In the genomic region with DNA sequence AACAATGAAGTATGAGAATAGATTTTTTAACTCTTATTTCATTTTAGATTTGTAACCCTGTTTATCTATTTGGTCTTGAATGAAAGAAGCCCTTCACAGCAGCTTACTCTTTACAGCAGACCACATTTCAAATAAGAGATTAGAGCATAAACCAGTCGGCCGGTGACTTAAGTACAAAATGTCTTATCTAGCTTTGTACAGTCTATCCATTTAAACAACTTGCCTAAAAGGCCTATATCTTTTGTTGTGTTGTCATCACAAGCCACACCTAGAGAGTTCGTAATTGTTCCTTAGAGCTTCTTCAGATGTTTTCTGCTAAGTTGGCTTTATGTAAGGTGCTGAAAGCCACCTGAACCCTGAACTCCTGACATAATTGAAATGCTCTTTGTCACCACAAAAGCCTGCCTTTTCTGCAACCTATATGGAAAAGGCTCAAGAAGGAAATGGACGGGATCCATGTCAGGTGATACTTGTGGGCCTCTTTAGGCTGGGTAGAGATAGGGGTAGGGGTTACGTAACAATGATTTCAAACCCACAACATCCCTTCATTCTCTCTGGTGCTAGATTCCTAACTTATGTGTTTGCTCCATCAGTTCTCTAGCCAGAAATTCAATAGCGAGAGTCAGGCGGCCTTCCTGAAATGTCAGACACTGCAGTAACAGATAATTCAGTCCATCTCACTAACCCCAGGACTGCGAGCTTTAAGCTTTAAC, we compare ENCODE assay signal across 16 cellular contexts.
DNase-seq lines count a peak whose midpoint lies in the region; ATAC-seq and TF ChIP-seq lines count a peak whose summit lies in the region.
"Had no signal": no experiment of that assay in that cellular context is flagged by ENCODE, and none has a peak within 500 bp of the region (broad histone marks: within the 10 kb centered on the region; RNA-seq: fewer than 3 reads in every experiment).

No MANE protein-coding gene starts in this region.

- H3K27me3 Mint-ChIP-seq in glutamatergic neuron (ENCODE audit: unreplicated experiment), result peaks cover 1% of the 10 kb centered on the region
- H3K27me3 Mint-ChIP-seq: activated CD8-positive, alpha-beta T cell treated with anti-CD3 and anti-CD28 coated beads for 36 hours; CD4-positive, CD25-positive, alpha-beta regulatory T cell had no signal

- no peak for TF ChIP-seq POLR2A in sigmoid colon (IDR thresholded peaks at IDR 0.05)

- no peaks in the 10 kb centered on the region for H3K27me3 ChIP-seq in adipocyte (replicated peaks; ENCODE audit: control insufficient read depth, insufficient read depth, low read length)
- no peaks in the 10 kb centered on the region for H3K27me3 ChIP-seq in right atrium auricular region
- H3K27me3 ChIP-seq in sigmoid colon, result no peaks in the 10 kb centered on the region
- H3K27me3 ChIP-seq: ascending aorta had no signal

- 65 to 81% methylated on average over 8 of the region's 8 CpGs for WGBS in sigmoid colon, 2 donors

- no peak for TF ChIP-seq CTCF in right atrium auricular region (IDR thresholded peaks at IDR 0.05)
- TF ChIP-seq CTCF in sigmoid colon (IDR thresholded peaks at IDR 0.05), result no peak
- no peak for TF ChIP-seq CTCF in glutamatergic neuron (IDR thresholded peaks at IDR 0.05; ENCODE audit: partially characterized antibody, unreplicated experiment)

- H3K9ac ChIP-seq in adipocyte (ENCODE audit: low read length), result peak overlapping the region; percentile 25

- no peak overlapping the region for H3K27ac Mint-ChIP-seq in glutamatergic neuron (ENCODE audit: unreplicated experiment)

- no peaks in the 10 kb centered on the region for H3K36me3 Mint-ChIP-seq in glutamatergic neuron (ENCODE audit: unreplicated experiment)
- H3K36me3 Mint-ChIP-seq: CD4-positive, CD25-positive, alpha-beta regulatory T cell had no signal

- H3K27ac ChIP-seq in right atrium auricular region (peak overlapping the region; percentile 26 to 71), sigmoid colon (peak overlapping the region in 3 of 4 donors; percentile 23 to 54 (median 49))
- H3K27ac ChIP-seq: ascending aorta had no signal

- H3K4me1 ChIP-seq in adipocyte (ENCODE audit: control insufficient read depth, insufficient read depth, low read length) (peaks cover 58% of the 10 kb centered on the region), right atrium auricular region (peaks cover 0 to 91% of the 10 kb centered on the region in 2 donors), sigmoid colon (peaks cover 0 to 84% (median 50%) of the 10 kb centered on the region in 4 donors)

- no peaks in the 10 kb centered on the region for H3K36me3 ChIP-seq in adipocyte (ENCODE audit: control insufficient read depth, insufficient read depth, low read length, severe bottlenecking)
- H3K36me3 ChIP-seq in right atrium auricular region, result no peaks in the 10 kb centered on the region
- no peaks in the 10 kb centered on the region for H3K36me3 ChIP-seq in sigmoid colon
- H3K36me3 ChIP-seq: ascending aorta had no signal

- H3K9me3 Mint-ChIP-seq in glutamatergic neuron (ENCODE audit: unreplicated experiment), result no peaks in the 10 kb centered on the region
- H3K9me3 Mint-ChIP-seq: activated CD8-positive, alpha-beta T cell treated with anti-CD3 and anti-CD28 coated beads for 36 hours; CD4-positive, CD25-positive, alpha-beta regulatory T cell had no signal

- H3K9me3 ChIP-seq in adipocyte (ENCODE audit: control insufficient read depth, low read length) (no peaks in the 10 kb centered on the region), right atrium auricular region (no peaks in the 10 kb centered on the region), sigmoid colon (no peaks in the 10 kb centered on the region)
- H3K9me3 ChIP-seq: ascending aorta had no signal

- DNase-seq in NCI-H2107 treated with DMSO at 0.1 percent for 48 hours (lab: John Stamatoyannopoulos, UW; ENCODE audit: unreplicated experiment) (peak; percentile 35), NCI-H2107 (lab: John Stamatoyannopoulos, UW) (no peak), adipocyte (ENCODE audit: low read depth) (no peak), right atrium auricular region (ENCODE audit: low spot score) (no peak), sigmoid colon (no peak), midbrain (lab: John Stamatoyannopoulos, UW) (no peak), glutamatergic neuron (no peak)
- DNase-seq: 8988T; activated CD8-positive, alpha-beta T cell treated with anti-CD3 and anti-CD28 coated beads for 36 hours; CD4-positive, CD25-positive, alpha-beta regulatory T cell; cortex of kidney; NCI-H1436 treated with DMSO at 0.1 percent for 48 hours; NCI-H446; stimulated activated CD4-positive, alpha-beta T cell treated with anti-CD3 and anti-CD28 coated beads, Interleukin-1b, Interleukin-23, amount 100 ng/mL, for 48 hours had no signal

- intact Hi-C loops in sigmoid colon (cut with DNase I), result no loop called here

- peak overlapping the region; percentile 5 for H3K4me3 ChIP-seq in adipocyte (ENCODE audit: low read length)
- no peak overlapping the region for H3K4me3 ChIP-seq in right atrium auricular region
- no peak overlapping the region for H3K4me3 ChIP-seq in sigmoid colon
- H3K4me3 ChIP-seq: ascending aorta had no signal

- TF ChIP-seq EP300 in sigmoid colon (IDR thresholded peaks at IDR 0.05), result no peak

- peaks cover 2% of the 10 kb centered on the region for H3K4me1 Mint-ChIP-seq in glutamatergic neuron (ENCODE audit: low read depth, unreplicated experiment)

- no peak for ATAC-seq in GM21423 (IDR thresholded peaks at IDR 0.05; ENCODE audit: unreplicated experiment)
- ATAC-seq: activated CD8-positive, alpha-beta T cell treated with anti-CD3 and anti-CD28 coated beads for 36 hours had no signal

- H3K4me3 Mint-ChIP-seq in glutamatergic neuron (ENCODE audit: unreplicated experiment), result no peak overlapping the region
- H3K4me3 Mint-ChIP-seq: activated CD8-positive, alpha-beta T cell treated with anti-CD3 and anti-CD28 coated beads for 36 hours had no signal
